Comparison of ENCODE assay signal across 8 cellular contexts in the genomic region with DNA sequence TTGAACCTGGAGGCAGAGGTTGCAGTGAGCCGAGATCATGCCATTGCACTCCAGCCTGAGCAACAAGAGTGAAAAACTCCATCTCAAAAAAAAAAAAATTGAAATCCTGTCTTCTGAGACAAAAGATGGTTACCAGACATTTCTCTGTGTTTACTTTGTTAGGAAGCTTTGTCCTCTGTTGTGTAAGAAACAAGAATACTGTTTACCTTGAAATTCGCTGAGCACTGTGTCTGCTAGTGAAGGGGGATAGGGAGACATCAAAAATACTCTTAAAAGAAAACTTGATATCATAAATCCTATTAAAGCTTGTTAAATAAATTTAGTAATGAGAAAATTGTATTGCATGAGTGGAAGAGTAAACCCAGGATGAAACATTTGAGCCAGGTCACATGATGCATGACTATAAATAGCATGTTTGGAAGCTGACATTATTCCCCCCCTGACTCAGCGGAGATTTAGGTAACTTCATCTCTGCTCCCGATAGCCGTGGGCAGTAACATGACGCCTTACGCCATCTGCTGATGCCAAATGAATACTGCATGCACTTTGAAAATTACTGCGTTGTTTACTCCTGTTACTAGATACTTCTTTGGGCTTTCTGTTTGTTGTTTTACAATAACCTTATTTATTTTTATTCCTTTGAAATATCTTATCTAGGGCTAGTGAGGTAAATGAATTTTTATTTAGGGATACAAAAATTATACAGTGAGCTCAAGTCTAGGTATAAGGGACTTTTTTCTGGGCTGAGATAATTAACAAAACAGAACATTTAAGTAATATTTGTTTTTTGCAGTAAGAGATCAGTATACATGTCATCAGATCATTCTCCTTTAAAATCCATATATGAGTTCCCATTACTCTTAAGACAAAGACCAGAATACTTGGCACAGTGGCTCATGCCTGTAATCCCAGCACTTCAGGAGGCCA.
A peak's percentile ranks its signal among the peaks of the same experiment; 100 is the strongest.
DNase-seq lines count a peak whose midpoint lies in the region; ATAC-seq and TF ChIP-seq lines count a peak whose summit lies in the region.

No MANE protein-coding gene starts in this region.

- peaks cover 0 to 12% of the 10 kb centered on the region in 2 experiments for H3K36me3 ChIP-seq in SK-N-SH (replicated peaks in 1 of 2; ENCODE audit: control insufficient read depth in 1 of 2, insufficient read depth in 2 of 2, low read length in 1 of 2)
- no peaks in the 10 kb centered on the region for H3K36me3 ChIP-seq in ascending aorta

- H3K4me1 ChIP-seq in SK-N-SH (ENCODE audit: control insufficient read depth in 1 of 2, insufficient read depth in 2 of 2, low read depth in 1 of 2, low read length in 1 of 2), result peaks cover 0 to 5% of the 10 kb centered on the region in 2 experiments; a peak in 1 of 4 replicates
- peaks cover 15 to 23% of the 10 kb centered on the region in 2 donors for H3K4me1 ChIP-seq in ascending aorta

- 0 out of 4 replicates have a peak, but pooled peaks have one; percentile 6 to 19 for TF ChIP-seq EP300 in SK-N-SH (IDR thresholded peaks at IDR 0.05; ENCODE audit: borderline replicate concordance in 1 of 2, low read depth in 1 of 2, low read length in 1 of 2)

- POLR2A ChIA-PET in SK-N-SH (lab: Yijun Ruan, JAX), result interaction anchor here (0.6 kb wide), 1 partner anchor 15 kb away, joined by 3 read pairs; no protein-coding TSS in a partner anchor

- no peaks in the 10 kb centered on the region for H4K20me1 ChIP-seq in SK-N-SH (ENCODE audit: insufficient read depth)

- H3K9me2 ChIP-seq in SK-N-SH, result no peaks in the 10 kb centered on the region

- H3K27me3 ChIP-seq in SK-N-SH (ENCODE audit: insufficient read depth), result no peaks in the 10 kb centered on the region
- no peaks in the 10 kb centered on the region for H3K27me3 ChIP-seq in ascending aorta

- H3F3A ChIP-seq in SK-N-SH (replicated peaks; ENCODE audit: insufficient read depth), result peaks cover 4% of the 10 kb centered on the region

- H3K79me2 ChIP-seq in SK-N-SH (ENCODE audit: insufficient read depth), result no peaks in the 10 kb centered on the region

- peak; percentile 94 for TF ChIP-seq RAD21 in SK-N-SH (IDR thresholded peaks at IDR 0.05; ENCODE audit: low read length)

- H3K4me3 ChIP-seq in SK-N-SH (ENCODE audit: low read depth in 2 of 2, low read length in 1 of 2) (no peak overlapping the region), ascending aorta (no peak overlapping the region), skeletal muscle cell (ENCODE audit: low read depth, low read length) (no peak overlapping the region)

- H3K9me3 ChIP-seq in SK-N-SH, result no peaks in the 10 kb centered on the region
- H3K9me3 ChIP-seq in ascending aorta, result no peaks in the 10 kb centered on the region

- intact Hi-C loops in ascending aorta (cut with DNase I), result loop anchor here (1.0 to 10.0 kb wide), 6 partner anchors 52 to 346 kb away; a partner anchor contains a TSS

- H3K4me2 ChIP-seq in SK-N-SH, result no peak overlapping the region

- no peak overlapping the region for H3K9ac ChIP-seq in SK-N-SH

- peak; percentile 32 for DNase-seq in CMK (ENCODE audit: low read depth)
- DNase-seq in NCI-H1105 (lab: John Stamatoyannopoulos, UW), result peak; percentile 73
- peak; percentile 70 for DNase-seq in SK-N-SH
- peak in 1 of 2 donors; percentile 90 for DNase-seq in ascending aorta (ENCODE audit: low spot score in 2 of 2)
- DNase-seq in hepatic stellate cell (ENCODE audit: low spot score), result peak; percentile 84
- DNase-seq in skeletal muscle cell (ENCODE audit: low read depth), result peak; percentile 88

- peak; percentile 85 for ATAC-seq in GM21786 (IDR thresholded peaks at IDR 0.05; ENCODE audit: unreplicated experiment)
- no peak for ATAC-seq in GM19397 (IDR thresholded peaks at IDR 0.05; ENCODE audit: unreplicated experiment)

- WGBS in SK-N-SH (ENCODE audit: low lambda C conversion rate), result 27% methylated on average over 8 of the region's 8 CpGs

- peak overlapping the region in 1 of 2 experiments; percentile 58; a peak in 2 of 4 replicates for H3K27ac ChIP-seq in SK-N-SH (ENCODE audit: low read depth in 2 of 2, low read length in 1 of 2)
- H3K27ac ChIP-seq in ascending aorta, result peak overlapping the region; percentile 50 to 56

- CTCF ChIA-PET in SK-N-SH (lab: Yijun Ruan, JAX), result interaction anchor here (0.6 to 14.8 kb wide), 58 partner anchors 9 to 1284 kb away, joined by 3 to 256 read pairs (median 4); no protein-coding TSS in a partner anchor

- TF ChIP-seq CTCF in SK-N-SH (IDR thresholded peaks at IDR 0.05) (peak; percentile 98), ascending aorta (IDR thresholded peaks at IDR 0.05) (peak; percentile 80 to 88 (median 87))

- no peak overlapping the region for H2AFZ ChIP-seq in SK-N-SH (ENCODE audit: low read depth)

TF ChIP-seq in SK-N-SH, 30 proteins besides CTCF, POLR2A, EP300 and RAD21:
- TF ChIP-seq, protein P1, sequence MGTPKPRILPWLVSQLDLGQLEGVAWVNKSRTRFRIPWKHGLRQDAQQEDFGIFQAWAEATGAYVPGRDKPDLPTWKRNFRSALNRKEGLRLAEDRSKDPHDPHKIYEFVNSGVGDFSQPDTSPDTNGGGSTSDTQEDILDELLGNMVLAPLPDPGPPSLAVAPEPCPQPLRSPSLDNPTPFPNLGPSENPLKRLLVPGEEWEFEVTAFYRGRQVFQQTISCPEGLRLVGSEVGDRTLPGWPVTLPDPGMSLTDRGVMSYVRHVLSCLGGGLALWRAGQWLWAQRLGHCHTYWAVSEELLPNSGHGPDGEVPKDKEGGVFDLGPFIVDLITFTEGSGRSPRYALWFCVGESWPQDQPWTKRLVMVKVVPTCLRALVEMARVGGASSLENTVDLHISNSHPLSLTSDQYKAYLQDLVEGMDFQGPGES (IDR thresholded peaks at IDR 0.05; ENCODE audit: low read depth, low read length), result no peak
- TF ChIP-seq GATA2 (CRISPR knock-in tag; IDR thresholded peaks at IDR 0.05), result no peak
- TF ChIP-seq, protein P2, sequence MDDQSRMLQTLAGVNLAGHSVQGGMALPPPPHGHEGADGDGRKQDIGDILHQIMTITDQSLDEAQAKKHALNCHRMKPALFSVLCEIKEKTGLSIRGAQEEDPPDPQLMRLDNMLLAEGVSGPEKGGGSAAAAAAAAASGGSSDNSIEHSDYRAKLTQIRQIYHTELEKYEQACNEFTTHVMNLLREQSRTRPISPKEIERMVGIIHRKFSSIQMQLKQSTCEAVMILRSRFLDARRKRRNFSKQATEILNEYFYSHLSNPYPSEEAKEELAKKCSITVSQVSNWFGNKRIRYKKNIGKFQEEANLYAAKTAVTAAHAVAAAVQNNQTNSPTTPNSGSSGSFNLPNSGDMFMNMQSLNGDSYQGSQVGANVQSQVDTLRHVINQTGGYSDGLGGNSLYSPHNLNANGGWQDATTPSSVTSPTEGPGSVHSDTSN (IDR thresholded peaks at IDR 0.05), result 0 out of 2 replicates have a peak, but pooled peaks have one; percentile 9
- TF ChIP-seq RCOR1 (IDR thresholded peaks at IDR 0.05; ENCODE audit: low read length), result peak; percentile 52; the same call in 1 of the 2 replicates
- peak; percentile 93 for TF ChIP-seq MEF2A (IDR thresholded peaks at IDR 0.05; ENCODE audit: borderline replicate concordance, low read depth)
- TF ChIP-seq, protein P3, sequence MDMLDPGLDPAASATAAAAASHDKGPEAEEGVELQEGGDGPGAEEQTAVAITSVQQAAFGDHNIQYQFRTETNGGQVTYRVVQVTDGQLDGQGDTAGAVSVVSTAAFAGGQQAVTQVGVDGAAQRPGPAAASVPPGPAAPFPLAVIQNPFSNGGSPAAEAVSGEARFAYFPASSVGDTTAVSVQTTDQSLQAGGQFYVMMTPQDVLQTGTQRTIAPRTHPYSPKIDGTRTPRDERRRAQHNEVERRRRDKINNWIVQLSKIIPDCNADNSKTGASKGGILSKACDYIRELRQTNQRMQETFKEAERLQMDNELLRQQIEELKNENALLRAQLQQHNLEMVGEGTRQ (IDR thresholded peaks at IDR 0.05; ENCODE audit: borderline replicate concordance, low read depth, low read length), result peak; percentile 24; the same call in 1 of the 2 replicates
- no peak for TF ChIP-seq TCF12 (IDR thresholded peaks at IDR 0.05)
- TF ChIP-seq, protein P4, sequence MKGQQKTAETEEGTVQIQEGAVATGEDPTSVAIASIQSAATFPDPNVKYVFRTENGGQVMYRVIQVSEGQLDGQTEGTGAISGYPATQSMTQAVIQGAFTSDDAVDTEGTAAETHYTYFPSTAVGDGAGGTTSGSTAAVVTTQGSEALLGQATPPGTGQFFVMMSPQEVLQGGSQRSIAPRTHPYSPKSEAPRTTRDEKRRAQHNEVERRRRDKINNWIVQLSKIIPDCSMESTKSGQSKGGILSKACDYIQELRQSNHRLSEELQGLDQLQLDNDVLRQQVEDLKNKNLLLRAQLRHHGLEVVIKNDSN (IDR thresholded peaks at IDR 0.05; ENCODE audit: borderline replicate concordance, low read depth), result peak; percentile 90
- no peak; the same call in 1 of the 2 replicates for TF ChIP-seq TAF1 (IDR thresholded peaks at IDR 0.05; ENCODE audit: borderline replicate concordance, low read depth, low read length)
- TF ChIP-seq RFX5 (IDR thresholded peaks at IDR 0.05; ENCODE audit: low read length), result peak; percentile 50; the same call in 1 of the 2 replicates
- peak; percentile 15; the same call in 1 of the 2 replicates for TF ChIP-seq FOSL2 (IDR thresholded peaks at IDR 0.05; ENCODE audit: borderline replicate concordance, low read depth)
- TF ChIP-seq, protein P5, sequence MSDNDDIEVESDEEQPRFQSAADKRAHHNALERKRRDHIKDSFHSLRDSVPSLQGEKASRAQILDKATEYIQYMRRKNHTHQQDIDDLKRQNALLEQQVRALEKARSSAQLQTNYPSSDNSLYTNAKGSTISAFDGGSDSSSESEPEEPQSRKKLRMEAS (IDR thresholded peaks at IDR 0.05; ENCODE audit: low read depth), result peak; percentile 40; the same call in 1 of the 2 replicates
- TF ChIP-seq MXI1 (IDR thresholded peaks at IDR 0.05; ENCODE audit: low read depth, low read length), result no peak
- peak; percentile 99 for TF ChIP-seq SMC3 (IDR thresholded peaks at IDR 0.05; ENCODE audit: low read depth, low read length)
- TF ChIP-seq RXRA (IDR thresholded peaks at IDR 0.05; ENCODE audit: borderline replicate concordance, low read depth), result peak; percentile 45; the same call in 1 of the 2 replicates
TF ChIP-seq in SK-N-SH: peak in this region for 10.
